In genomic region chr1:182340233-182341058, GRCh38 we compare ENCODE assay signal across 1 cellular context.
TF ChIP-seq lines count a peak whose summit lies in the region.

No MANE protein-coding gene starts in this region.

TF ChIP-seq in K562, 482 proteins besides CTCF, POLR2A, EP300 and RAD21 (continues in another document):
- TF ChIP-seq ZSCAN32 (CRISPR knock-in tag; IDR thresholded peaks at IDR 0.05), result no peak
- TF ChIP-seq MTA2 (IDR thresholded peaks at IDR 0.05; ENCODE audit: low read depth), result no peak
- no peak for TF ChIP-seq BACH1 (tag; IDR thresholded peaks at IDR 0.05)
- TF ChIP-seq XRCC5 (IDR thresholded peaks at IDR 0.05; ENCODE audit: low read depth, low read length), result no peak
- TF ChIP-seq, protein P1, sequence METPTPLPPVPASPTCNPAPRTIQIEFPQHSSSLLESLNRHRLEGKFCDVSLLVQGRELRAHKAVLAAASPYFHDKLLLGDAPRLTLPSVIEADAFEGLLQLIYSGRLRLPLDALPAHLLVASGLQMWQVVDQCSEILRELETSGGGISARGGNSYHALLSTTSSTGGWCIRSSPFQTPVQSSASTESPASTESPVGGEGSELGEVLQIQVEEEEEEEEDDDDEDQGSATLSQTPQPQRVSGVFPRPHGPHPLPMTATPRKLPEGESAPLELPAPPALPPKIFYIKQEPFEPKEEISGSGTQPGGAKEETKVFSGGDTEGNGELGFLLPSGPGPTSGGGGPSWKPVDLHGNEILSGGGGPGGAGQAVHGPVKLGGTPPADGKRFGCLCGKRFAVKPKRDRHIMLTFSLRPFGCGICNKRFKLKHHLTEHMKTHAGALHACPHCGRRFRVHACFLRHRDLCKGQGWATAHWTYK (CRISPR knock-in tag; IDR thresholded peaks at IDR 0.05), result 0 out of 2 replicates have a peak, but pooled peaks have one; percentile 16
- TF ChIP-seq SAFB2 (IDR thresholded peaks at IDR 0.05; ENCODE audit: borderline replicate concordance, low read depth, low read length, severe bottlenecking), result no peak
- TF ChIP-seq MAFF (IDR thresholded peaks at IDR 0.05; ENCODE audit: low read length), result no peak
- TF ChIP-seq FOXJ3 (CRISPR knock-in tag; IDR thresholded peaks at IDR 0.05), result no peak
- no peak for TF ChIP-seq RFX5 (IDR thresholded peaks at IDR 0.05; ENCODE audit: low read depth, low read length)
- TF ChIP-seq YBX1 (IDR thresholded peaks at IDR 0.05), result no peak
- TF ChIP-seq HNRNPK (IDR thresholded peaks at IDR 0.05; ENCODE audit: low read depth, low read length, poor library complexity, severe bottlenecking), result no peak
- no peak for TF ChIP-seq HNRNPLL (IDR thresholded peaks at IDR 0.05; ENCODE audit: low read depth, low read length, poor library complexity, severe bottlenecking)
- TF ChIP-seq ETS2 (tag; IDR thresholded peaks at IDR 0.05; ENCODE audit: borderline replicate concordance, poor library complexity, severe bottlenecking), result no peak
- no peak for TF ChIP-seq KDM1A (IDR thresholded peaks at IDR 0.05)
- TF ChIP-seq SIN3B (IDR thresholded peaks at IDR 0.05; ENCODE audit: low read depth), result no peak
- no peak for TF ChIP-seq NRF1 (conservative IDR thresholded peaks at IDR 0.05 in 1 of 2, IDR thresholded peaks at IDR 0.05 in 1 of 2)
- TF ChIP-seq POLR2G (IDR thresholded peaks at IDR 0.05; ENCODE audit: low read depth, low read length), result no peak
- TF ChIP-seq, protein P2, sequence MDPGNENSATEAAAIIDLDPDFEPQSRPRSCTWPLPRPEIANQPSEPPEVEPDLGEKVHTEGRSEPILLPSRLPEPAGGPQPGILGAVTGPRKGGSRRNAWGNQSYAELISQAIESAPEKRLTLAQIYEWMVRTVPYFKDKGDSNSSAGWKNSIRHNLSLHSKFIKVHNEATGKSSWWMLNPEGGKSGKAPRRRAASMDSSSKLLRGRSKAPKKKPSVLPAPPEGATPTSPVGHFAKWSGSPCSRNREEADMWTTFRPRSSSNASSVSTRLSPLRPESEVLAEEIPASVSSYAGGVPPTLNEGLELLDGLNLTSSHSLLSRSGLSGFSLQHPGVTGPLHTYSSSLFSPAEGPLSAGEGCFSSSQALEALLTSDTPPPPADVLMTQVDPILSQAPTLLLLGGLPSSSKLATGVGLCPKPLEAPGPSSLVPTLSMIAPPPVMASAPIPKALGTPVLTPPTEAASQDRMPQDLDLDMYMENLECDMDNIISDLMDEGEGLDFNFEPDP (CRISPR knock-in tag; IDR thresholded peaks at IDR 0.05), result no peak
- TF ChIP-seq MITF (IDR thresholded peaks at IDR 0.05), result no peak
- no peak for TF ChIP-seq OTX1 (CRISPR knock-in tag; IDR thresholded peaks at IDR 0.05)
- TF ChIP-seq SRSF3 (IDR thresholded peaks at IDR 0.05; ENCODE audit: insufficient read depth, low read length), result no peak
- TF ChIP-seq NFXL1 (CRISPR knock-in tag; IDR thresholded peaks at IDR 0.05), result no peak; the same call in 1 of the 2 replicates
- no peak for TF ChIP-seq FOXP4 (CRISPR knock-in tag; IDR thresholded peaks at IDR 0.05; ENCODE audit: borderline replicate concordance)
- TF ChIP-seq JUN (IDR thresholded peaks at IDR 0.05; ENCODE audit: borderline replicate concordance, low read depth, low read length), result no peak
- no peak for TF ChIP-seq JUN (CRISPR knock-in tag; IDR thresholded peaks at IDR 0.05; ENCODE audit: borderline replicate concordance)
- TF ChIP-seq, protein P3, sequence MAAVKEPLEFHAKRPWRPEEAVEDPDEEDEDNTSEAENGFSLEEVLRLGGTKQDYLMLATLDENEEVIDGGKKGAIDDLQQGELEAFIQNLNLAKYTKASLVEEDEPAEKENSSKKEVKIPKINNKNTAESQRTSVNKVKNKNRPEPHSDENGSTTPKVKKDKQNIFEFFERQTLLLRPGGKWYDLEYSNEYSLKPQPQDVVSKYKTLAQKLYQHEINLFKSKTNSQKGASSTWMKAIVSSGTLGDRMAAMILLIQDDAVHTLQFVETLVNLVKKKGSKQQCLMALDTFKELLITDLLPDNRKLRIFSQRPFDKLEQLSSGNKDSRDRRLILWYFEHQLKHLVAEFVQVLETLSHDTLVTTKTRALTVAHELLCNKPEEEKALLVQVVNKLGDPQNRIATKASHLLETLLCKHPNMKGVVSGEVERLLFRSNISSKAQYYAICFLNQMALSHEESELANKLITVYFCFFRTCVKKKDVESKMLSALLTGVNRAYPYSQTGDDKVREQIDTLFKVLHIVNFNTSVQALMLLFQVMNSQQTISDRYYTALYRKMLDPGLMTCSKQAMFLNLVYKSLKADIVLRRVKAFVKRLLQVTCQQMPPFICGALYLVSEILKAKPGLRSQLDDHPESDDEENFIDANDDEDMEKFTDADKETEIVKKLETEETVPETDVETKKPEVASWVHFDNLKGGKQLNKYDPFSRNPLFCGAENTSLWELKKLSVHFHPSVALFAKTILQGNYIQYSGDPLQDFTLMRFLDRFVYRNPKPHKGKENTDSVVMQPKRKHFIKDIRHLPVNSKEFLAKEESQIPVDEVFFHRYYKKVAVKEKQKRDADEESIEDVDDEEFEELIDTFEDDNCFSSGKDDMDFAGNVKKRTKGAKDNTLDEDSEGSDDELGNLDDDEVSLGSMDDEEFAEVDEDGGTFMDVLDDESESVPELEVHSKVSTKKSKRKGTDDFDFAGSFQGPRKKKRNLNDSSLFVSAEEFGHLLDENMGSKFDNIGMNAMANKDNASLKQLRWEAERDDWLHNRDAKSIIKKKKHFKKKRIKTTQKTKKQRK (IDR thresholded peaks at IDR 0.05; ENCODE audit: borderline replicate concordance, low read depth, low read length), result no peak
- TF ChIP-seq, protein P4, sequence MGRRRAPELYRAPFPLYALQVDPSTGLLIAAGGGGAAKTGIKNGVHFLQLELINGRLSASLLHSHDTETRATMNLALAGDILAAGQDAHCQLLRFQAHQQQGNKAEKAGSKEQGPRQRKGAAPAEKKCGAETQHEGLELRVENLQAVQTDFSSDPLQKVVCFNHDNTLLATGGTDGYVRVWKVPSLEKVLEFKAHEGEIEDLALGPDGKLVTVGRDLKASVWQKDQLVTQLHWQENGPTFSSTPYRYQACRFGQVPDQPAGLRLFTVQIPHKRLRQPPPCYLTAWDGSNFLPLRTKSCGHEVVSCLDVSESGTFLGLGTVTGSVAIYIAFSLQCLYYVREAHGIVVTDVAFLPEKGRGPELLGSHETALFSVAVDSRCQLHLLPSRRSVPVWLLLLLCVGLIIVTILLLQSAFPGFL (CRISPR knock-in tag; IDR thresholded peaks at IDR 0.05), result no peak
- no peak; the same call in 1 of the 2 replicates for TF ChIP-seq JUND (IDR thresholded peaks at IDR 0.05; ENCODE audit: borderline replicate concordance, low read depth, low read length)
- TF ChIP-seq JUND (tag; IDR thresholded peaks at IDR 0.05; ENCODE audit: borderline replicate concordance, low read depth, low read length), result peak; percentile 57; the same call in 1 of the 3 replicates
- no peak for TF ChIP-seq NR4A1 (CRISPR knock-in tag; IDR thresholded peaks at IDR 0.05)
- TF ChIP-seq NR4A1 (tag; IDR thresholded peaks at IDR 0.05), result peak; percentile 85; the same call in 1 of the 2 replicates
- TF ChIP-seq ILK (tag; IDR thresholded peaks at IDR 0.05; ENCODE audit: borderline replicate concordance, low read depth), result no peak
- TF ChIP-seq GABPB2 (CRISPR knock-in tag; conservative IDR thresholded peaks at IDR 0.05), result 0 out of 2 replicates have a peak, but pooled peaks have one; percentile 11
- no peak for TF ChIP-seq ZBTB49 (CRISPR knock-in tag; IDR thresholded peaks at IDR 0.05; ENCODE audit: borderline replicate concordance)
- TF ChIP-seq CEBPG (CRISPR knock-in tag; IDR thresholded peaks at IDR 0.05), result no peak
- TF ChIP-seq CEBPG (tag; conservative IDR thresholded peaks at IDR 0.05 in 1 of 2, IDR thresholded peaks at IDR 0.05 in 1 of 2), result peak; percentile 62 to 66; a peak in 3 of 4 replicates
- no peak for TF ChIP-seq ZNF347 (CRISPR knock-in tag; IDR thresholded peaks at IDR 0.05; ENCODE audit: low read depth)
- TF ChIP-seq KDM5B (IDR thresholded peaks at IDR 0.05; ENCODE audit: insufficient replicate concordance, low read depth, low read length), result no peak
- TF ChIP-seq, protein P5, sequence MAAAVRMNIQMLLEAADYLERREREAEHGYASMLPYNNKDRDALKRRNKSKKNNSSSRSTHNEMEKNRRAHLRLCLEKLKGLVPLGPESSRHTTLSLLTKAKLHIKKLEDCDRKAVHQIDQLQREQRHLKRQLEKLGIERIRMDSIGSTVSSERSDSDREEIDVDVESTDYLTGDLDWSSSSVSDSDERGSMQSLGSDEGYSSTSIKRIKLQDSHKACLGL (CRISPR knock-in tag; IDR thresholded peaks at IDR 0.05; ENCODE audit: borderline replicate concordance, poor library complexity, severe bottlenecking), result no peak
- TF ChIP-seq XRCC4 (IDR thresholded peaks at IDR 0.05; ENCODE audit: extremely low read depth, insufficient read depth, insufficient read length), result no peak
- TF ChIP-seq, protein P6, sequence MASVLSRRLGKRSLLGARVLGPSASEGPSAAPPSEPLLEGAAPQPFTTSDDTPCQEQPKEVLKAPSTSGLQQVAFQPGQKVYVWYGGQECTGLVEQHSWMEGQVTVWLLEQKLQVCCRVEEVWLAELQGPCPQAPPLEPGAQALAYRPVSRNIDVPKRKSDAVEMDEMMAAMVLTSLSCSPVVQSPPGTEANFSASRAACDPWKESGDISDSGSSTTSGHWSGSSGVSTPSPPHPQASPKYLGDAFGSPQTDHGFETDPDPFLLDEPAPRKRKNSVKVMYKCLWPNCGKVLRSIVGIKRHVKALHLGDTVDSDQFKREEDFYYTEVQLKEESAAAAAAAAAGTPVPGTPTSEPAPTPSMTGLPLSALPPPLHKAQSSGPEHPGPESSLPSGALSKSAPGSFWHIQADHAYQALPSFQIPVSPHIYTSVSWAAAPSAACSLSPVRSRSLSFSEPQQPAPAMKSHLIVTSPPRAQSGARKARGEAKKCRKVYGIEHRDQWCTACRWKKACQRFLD (CRISPR knock-in tag; IDR thresholded peaks at IDR 0.05), result peak; percentile 61; the same call in 1 of the 2 replicates
- no peak for TF ChIP-seq DLX4 (CRISPR knock-in tag; IDR thresholded peaks at IDR 0.05)
- TF ChIP-seq SMARCE1 (IDR thresholded peaks at IDR 0.05), result no peak
- TF ChIP-seq EHMT2 (IDR thresholded peaks at IDR 0.05), result no peak
- TF ChIP-seq ZC3H4 (CRISPR knock-in tag; IDR thresholded peaks at IDR 0.05; ENCODE audit: borderline replicate concordance), result no peak
- no peak for TF ChIP-seq RFX7 (CRISPR knock-in tag; IDR thresholded peaks at IDR 0.05)
- TF ChIP-seq, protein P7, sequence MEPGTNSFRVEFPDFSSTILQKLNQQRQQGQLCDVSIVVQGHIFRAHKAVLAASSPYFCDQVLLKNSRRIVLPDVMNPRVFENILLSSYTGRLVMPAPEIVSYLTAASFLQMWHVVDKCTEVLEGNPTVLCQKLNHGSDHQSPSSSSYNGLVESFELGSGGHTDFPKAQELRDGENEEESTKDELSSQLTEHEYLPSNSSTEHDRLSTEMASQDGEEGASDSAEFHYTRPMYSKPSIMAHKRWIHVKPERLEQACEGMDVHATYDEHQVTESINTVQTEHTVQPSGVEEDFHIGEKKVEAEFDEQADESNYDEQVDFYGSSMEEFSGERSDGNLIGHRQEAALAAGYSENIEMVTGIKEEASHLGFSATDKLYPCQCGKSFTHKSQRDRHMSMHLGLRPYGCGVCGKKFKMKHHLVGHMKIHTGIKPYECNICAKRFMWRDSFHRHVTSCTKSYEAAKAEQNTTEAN (CRISPR knock-in tag; IDR thresholded peaks at IDR 0.05), result no peak
- TF ChIP-seq ZNF778 (CRISPR knock-in tag; IDR thresholded peaks at IDR 0.05), result no peak
